8 cellular contexts compared by ENCODE assay signal in genomic region chr12:118060301-118061010, GRCh38. TPM values are rescaled to one million over a fixed set of nuclear protein-coding genes. Genes with fewer than 3 reads are reported as not detected.
A peak's percentile ranks its signal among the peaks of the same experiment; 100 is the strongest.
DNase-seq lines count a peak whose midpoint lies in the region; ATAC-seq, FAIRE-seq and TF ChIP-seq lines count a peak whose summit lies in the region.

No MANE protein-coding gene starts in this region.

- no peak for TF ChIP-seq POLR2A in GM12891 (IDR thresholded peaks at IDR 0.05; ENCODE audit: low read depth, low read length)

- no peaks in the 10 kb centered on the region for H3K27me3 Mint-ChIP-seq in T-helper 1 cell treated with Interleukin-12 subunit alpha and Interleukin-12 subunit beta and Interleukin-4 antibody, amounts not matched to agents 30 μg/mL and 1 μg/mL, for 36 hours (ENCODE audit: low read depth)

- DNase-seq in GM12891 (ENCODE audit: insufficient read length, low spot score), result no peak
- DNase-seq in central memory CD4-positive, alpha-beta T cell, result peak; percentile 25
- peak; percentile 36 to 38 for DNase-seq in stimulated activated CD4-positive, alpha-beta T cell treated with anti-CD3 and anti-CD28 coated beads, Interleukin-2, amount 100 ng/mL, for 24 hours
- DNase-seq in cerebellum (ENCODE audit: low spot score), result no peak

- peak; percentile 69 for FAIRE-seq in GM12891 (lab: Jason Lieb, UNC)

- H3K9me3 Mint-ChIP-seq in T-helper 1 cell treated with Interleukin-12 subunit alpha and Interleukin-12 subunit beta and Interleukin-4 antibody, amounts not matched to agents 30 μg/mL and 1 μg/mL, for 36 hours, result no peaks in the 10 kb centered on the region

- ATAC-seq in HG03039 (IDR thresholded peaks at IDR 0.05; ENCODE audit: unreplicated experiment) (peak; percentile 25), GM18907 (IDR thresholded peaks at IDR 0.05; ENCODE audit: unreplicated experiment) (no peak)

- no peaks in the 10 kb centered on the region for H3K27me3 ChIP-seq in layer of hippocampus (ENCODE audit: control insufficient read depth, insufficient read depth, low read length)

- H3K36me3 Mint-ChIP-seq in T-helper 1 cell treated with Interleukin-12 subunit alpha and Interleukin-12 subunit beta and Interleukin-4 antibody, amounts not matched to agents 30 μg/mL and 1 μg/mL, for 36 hours (ENCODE audit: low read depth), result peaks cover 11% of the 10 kb centered on the region

- peaks cover 52% of the 10 kb centered on the region for H3K4me1 Mint-ChIP-seq in T-helper 1 cell treated with Interleukin-12 subunit alpha and Interleukin-12 subunit beta and Interleukin-4 antibody, amounts not matched to agents 30 μg/mL and 1 μg/mL, for 36 hours (ENCODE audit: low read depth)

- H3K4me3 Mint-ChIP-seq in T-helper 1 cell treated with Interleukin-12 subunit alpha and Interleukin-12 subunit beta and Interleukin-4 antibody, amounts not matched to agents 30 μg/mL and 1 μg/mL, for 36 hours, result peak overlapping the region; percentile 87

- H3K27ac ChIP-seq in layer of hippocampus (ENCODE audit: low read depth, low read length), result peak overlapping the region; percentile 92

- H3K27ac Mint-ChIP-seq in T-helper 1 cell treated with Interleukin-12 subunit alpha and Interleukin-12 subunit beta and Interleukin-4 antibody, amounts not matched to agents 30 μg/mL and 1 μg/mL, for 36 hours, result peak overlapping the region; percentile 90

TF ChIP-seq in GM12891, 5 proteins besides CTCF, POLR2A, EP300 and RAD21:
- TF ChIP-seq SPI1 (IDR thresholded peaks at IDR 0.05; ENCODE audit: low read depth, low read length) (no peak), TAF1 (IDR thresholded peaks at IDR 0.05; ENCODE audit: low read depth, low read length) (no peak), PAX5 (IDR thresholded peaks at IDR 0.05; ENCODE audit: insufficient read depth, low read length, severe bottlenecking) (no peak), POLR2AphosphoS5 (IDR thresholded peaks at IDR 0.05; ENCODE audit: low read depth, low read length) (no peak), POU2F2 (IDR thresholded peaks at IDR 0.05; ENCODE audit: low read depth, low read length) (no peak)

RNA-seq across cellular contexts. Expression of gene WSB2, which starts 0.5 kb away (rescaled TPM):
- 38.5 TPM for polyA plus RNA-seq in GM12891 (2012; ENCODE audit: low read depth, missing spikeins)
- total RNA-seq in cerebellum, result 182 TPM

RNA-seq across cellular contexts. Expression of gene VSIG10, which starts 43.4 kb away (rescaled TPM):
- 4.3 TPM for polyA plus RNA-seq in GM12891 (2012; ENCODE audit: low read depth, missing spikeins)
- 13.3 TPM for total RNA-seq in cerebellum

RNA-seq across cellular contexts. Expression of gene RFC5, which starts 44.0 kb away (rescaled TPM):
- polyA plus RNA-seq in GM12891 (2012; ENCODE audit: low read depth, missing spikeins), result 28.6 TPM
- total RNA-seq in cerebellum, result 20.3 TPM

Comparison
In these comparisons a context has a peak if more than half of its experiments do, and no peak if none do; other contexts are left out.
1. DNase-seq: peak in central memory CD4-positive, alpha-beta T cell (single experiment) and stimulated activated CD4-positive, alpha-beta T cell treated with anti-CD3 and anti-CD28 coated beads, Interleukin-2, amount 100 ng/mL, for 24 hours (2 of 2); none in GM12891 (single experiment) and cerebellum (single experiment).